In genomic region chr19:34135033-34135370, GRCh38 we compare ENCODE assay signal across 8 cellular contexts. TPM values are rescaled to one million over a fixed set of nuclear protein-coding genes. Genes with fewer than 3 reads are reported as not detected.
DNase-seq lines count a peak whose midpoint lies in the region; ATAC-seq, FAIRE-seq and TF ChIP-seq lines count a peak whose summit lies in the region.

No MANE protein-coding gene starts in this region.

- no peaks in the 10 kb centered on the region for H3K79me2 ChIP-seq in DND-41 (ENCODE audit: insufficient read depth, low read length)
- H3K79me2 ChIP-seq in OCI-LY7 (ENCODE audit: insufficient read depth, low read depth, low read length): no peaks in the 10 kb centered on the region
- no peaks in the 10 kb centered on the region for H3K79me2 ChIP-seq in endothelial cell of umbilical vein (ENCODE audit: control insufficient read depth, insufficient read depth, low read length)

- no peaks in the 10 kb centered on the region for H3K9me1 ChIP-seq in endothelial cell of umbilical vein (replicated peaks; ENCODE audit: control insufficient read depth, extremely low read depth, insufficient read depth, low read length)

- no peaks in the 10 kb centered on the region for H4K20me1 ChIP-seq in DND-41 (ENCODE audit: insufficient read depth, low read length)
- H4K20me1 ChIP-seq in OCI-LY7 (ENCODE audit: insufficient read depth, low read length): no peaks in the 10 kb centered on the region
- H4K20me1 ChIP-seq in endothelial cell of umbilical vein (replicated peaks; ENCODE audit: control insufficient read depth, extremely low read depth, insufficient read depth, low read length): no peaks in the 10 kb centered on the region

- dilution Hi-C loops in endothelial cell of umbilical vein (cut with MboI; ENCODE audit: extremely low pct_ligation_motif_present, low sequenced_read_pairs): no loop called here

- peaks cover under 1% of the 10 kb centered on the region for H3K27me3 Mint-ChIP-seq in osteocyte (ENCODE audit: unreplicated experiment)

- H3K36me3 ChIP-seq in DND-41 (ENCODE audit: insufficient read depth, low read length) (no peaks in the 10 kb centered on the region), OCI-LY7 (ENCODE audit: insufficient read depth, low read length) (no peaks in the 10 kb centered on the region), endothelial cell of umbilical vein (ENCODE audit: control insufficient read depth in 2 of 2, extremely low read depth in 1 of 2, insufficient read depth in 2 of 2, low read length in 2 of 2) (no peaks in the 10 kb centered on the region)

- H3K4me1 Mint-ChIP-seq in osteocyte (ENCODE audit: unreplicated experiment): peaks cover 2% of the 10 kb centered on the region

- DNase-seq in DND-41 (no peak), OCI-LY7 (ENCODE audit: low spot score) (no peak), endothelial cell of umbilical vein (ENCODE audit: low read depth, low spot score) (no peak), osteocyte (ENCODE audit: extremely low spot score, unreplicated experiment) (no peak), NCI-H526 (lab: John Stamatoyannopoulos, UW) (no peak), dermis blood vessel endothelial cell (no peak), SK-N-DZ (ENCODE audit: low spot score) (no peak), D721Med (ENCODE audit: insufficient read length, low spot score) (no peak)

- peak overlapping the region; percentile 86 for H3K9ac ChIP-seq in DND-41 (ENCODE audit: low read depth, low read length)
- peak overlapping the region; percentile 49 for H3K9ac ChIP-seq in endothelial cell of umbilical vein (replicated peaks; ENCODE audit: extremely low read depth, insufficient read depth, low read length)

- no peaks in the 10 kb centered on the region for H3K9me2 ChIP-seq in OCI-LY7 (ENCODE audit: insufficient read depth, low read length)

- H3K9me3 ChIP-seq in DND-41 (ENCODE audit: insufficient read depth, low read length, severe bottlenecking) (no peaks in the 10 kb centered on the region), OCI-LY7 (ENCODE audit: low read length) (no peaks in the 10 kb centered on the region), endothelial cell of umbilical vein (replicated peaks; ENCODE audit: control insufficient read depth, insufficient read depth, low read length) (no peaks in the 10 kb centered on the region)

- no peak for FAIRE-seq in endothelial cell of umbilical vein (lab: Jason Lieb, UNC)
- no peak for FAIRE-seq in D721Med (lab: Jason Lieb, UNC)

- H3K4me1 ChIP-seq in DND-41 (ENCODE audit: insufficient read depth, low read length) (peaks cover 15% of the 10 kb centered on the region), OCI-LY7 (ENCODE audit: insufficient read depth, low read length, poor library complexity, severe bottlenecking) (no peaks in the 10 kb centered on the region), endothelial cell of umbilical vein (ENCODE audit: control insufficient read depth, extremely low read depth, insufficient read depth, low read length) (no peaks in the 10 kb centered on the region)

- no peaks in the 10 kb centered on the region for H3K27me3 ChIP-seq in DND-41 (ENCODE audit: insufficient read depth, low read length, poor library complexity)
- H3K27me3 ChIP-seq in endothelial cell of umbilical vein (ENCODE audit: control insufficient read depth in 2 of 2, insufficient read depth in 2 of 2, low read length in 2 of 2): no peaks in the 10 kb centered on the region

- no peak for TF ChIP-seq POLR2A in endothelial cell of umbilical vein (IDR thresholded peaks at IDR 0.05; ENCODE audit: low read depth, low read length)

- H3K9me3 Mint-ChIP-seq in osteocyte (ENCODE audit: unreplicated experiment): no peaks in the 10 kb centered on the region

- TF ChIP-seq CTCF in DND-41 (IDR thresholded peaks at IDR 0.05; ENCODE audit: borderline replicate concordance, extremely low read depth, low read length, poor library complexity, severe bottlenecking): no peak
- no peak for TF ChIP-seq CTCF in OCI-LY7 (conservative IDR thresholded peaks at IDR 0.05; ENCODE audit: low read length)
- TF ChIP-seq CTCF in endothelial cell of umbilical vein (IDR thresholded peaks at IDR 0.05; ENCODE audit: extremely low read depth in 1 of 2, insufficient read depth in 1 of 2, low read depth in 1 of 2, low read length in 2 of 2): no peak
- TF ChIP-seq CTCF in osteocyte (IDR thresholded peaks at IDR 0.05): no peak
- no peak for TF ChIP-seq CTCF in D721Med (IDR thresholded peaks at IDR 0.05; ENCODE audit: insufficient read depth, missing control alignments)

- intact Hi-C loops in OCI-LY7 (cut with micrococcal nuclease; ENCODE audit: unreplicated experiment) (no loop called here), endothelial cell of umbilical vein (cut with micrococcal nuclease) (no loop called here)

- H2AFZ ChIP-seq in DND-41 (ENCODE audit: low read depth, low read length) (peak overlapping the region; percentile 100), OCI-LY7 (ENCODE audit: low read length) (peak overlapping the region; percentile 99), endothelial cell of umbilical vein (ENCODE audit: low read depth, low read length) (peak overlapping the region; percentile 97)

- H3K4me2 ChIP-seq in DND-41 (ENCODE audit: insufficient read depth, low read length): peak overlapping the region; percentile 97
- peak overlapping the region; percentile 96 for H3K4me2 ChIP-seq in OCI-LY7 (ENCODE audit: low read length)
- peak overlapping the region; percentile 95 for H3K4me2 ChIP-seq in endothelial cell of umbilical vein (ENCODE audit: insufficient read depth, low read length)

- no TSS peak for BruUV-seq in OCI-LY7 (replicated peaks; lab: Mats Ljungman, UMichigan)
- BruUV-seq in endothelial cell of umbilical vein (replicated peaks; lab: Mats Ljungman, UMichigan): no TSS peak

- H3K4me3 Mint-ChIP-seq in osteocyte (ENCODE audit: unreplicated experiment): peak overlapping the region; percentile 88

- ATAC-seq in DND-41 (ENCODE audit: insufficient read depth, low read depth): no peak

- H3K27ac Mint-ChIP-seq in osteocyte (ENCODE audit: unreplicated experiment): peak overlapping the region; percentile 84

- peak overlapping the region; percentile 94; the same call in 1 of the 2 replicates for H3K27ac ChIP-seq in DND-41 (ENCODE audit: low read length)
- peak overlapping the region; percentile 28 for H3K27ac ChIP-seq in OCI-LY7 (ENCODE audit: low read depth, low read length, poor library complexity, severe bottlenecking)
- H3K27ac ChIP-seq in endothelial cell of umbilical vein (ENCODE audit: insufficient read depth, low read depth, low read length): no peak overlapping the region

- CTCF ChIA-PET in OCI-LY7 (lab: Charles Lee; ENCODE audit: unreplicated experiment) (no interaction called here), endothelial cell of umbilical vein (lab: Charles Lee) (interaction anchor here (1.3 to 1.9 kb wide), 2 partner anchors 14 to 15 kb away, joined by 3 to 8 read pairs; no protein-coding TSS in a partner anchor)

- no peaks in the 10 kb centered on the region for H3K36me3 Mint-ChIP-seq in osteocyte (ENCODE audit: unreplicated experiment)

- POLR2A ChIA-PET in OCI-LY7 (lab: Charles Lee) (interaction anchor here (0.7 kb wide), 1 partner anchor 1487 kb away, joined by 4 read pairs; no protein-coding TSS in a partner anchor), endothelial cell of umbilical vein (lab: Charles Lee) (interaction anchor here (0.7 to 0.9 kb wide), 2 partner anchors 37 to 55 kb away, joined by 4 read pairs; no protein-coding TSS in a partner anchor)

- H3K4me3 ChIP-seq in DND-41 (ENCODE audit: low read depth in 1 of 2, low read length in 2 of 2) (peak overlapping the region; percentile 34 to 83; a peak in 3 of 4 replicates), OCI-LY7 (ENCODE audit: low read depth, low read length, poor library complexity, severe bottlenecking) (peak overlapping the region; percentile 86), endothelial cell of umbilical vein (replicated peaks in 1 of 3; ENCODE audit: insufficient read depth in 1 of 3, low read depth in 1 of 3, low read length in 3 of 3) (peak overlapping the region; percentile 57 to 84 (median 66))

TF ChIP-seq in endothelial cell of umbilical vein, 7 proteins besides CTCF, POLR2A, EP300 and RAD21:
- TF ChIP-seq JUN (IDR thresholded peaks at IDR 0.05; ENCODE audit: borderline replicate concordance, insufficient read depth, insufficient read length, low read depth) (no peak), EZH2 (IDR thresholded peaks at IDR 0.05; ENCODE audit: borderline replicate concordance, low read depth, low read length, severe bottlenecking) (no peak), MYC (IDR thresholded peaks at IDR 0.05; ENCODE audit: low read depth, low read length) (no peak), GATA2 (IDR thresholded peaks at IDR 0.05; ENCODE audit: insufficient read depth, insufficient read length, low read depth, low read length) (no peak), FOS (IDR thresholded peaks at IDR 0.05; ENCODE audit: borderline replicate concordance, insufficient read depth, low read length) (no peak), POLR2AphosphoS5 (IDR thresholded peaks at IDR 0.05; ENCODE audit: insufficient read depth, low read depth, low read length) (no peak)
- TF ChIP-seq, protein P1, sequence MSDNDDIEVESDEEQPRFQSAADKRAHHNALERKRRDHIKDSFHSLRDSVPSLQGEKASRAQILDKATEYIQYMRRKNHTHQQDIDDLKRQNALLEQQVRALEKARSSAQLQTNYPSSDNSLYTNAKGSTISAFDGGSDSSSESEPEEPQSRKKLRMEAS (IDR thresholded peaks at IDR 0.05; ENCODE audit: insufficient read depth, insufficient read length): no peak
TF ChIP-seq in endothelial cell of umbilical vein: peak in this region for 0.

RNA-seq across cellular contexts. Expression of gene LSM14A, which starts 37.3 kb away (rescaled TPM):
- 151 and 182 TPM in 2 replicates for total RNA-seq in OCI-LY7 (2014; rRNA removed; shearing (Covaris generic))
- total RNA-seq in OCI-LY7 (2022): 189 and 234 TPM in 2 replicates
- total RNA-seq in endothelial cell of umbilical vein: 114 and 122 TPM in 2 replicates
- polyA plus RNA-seq in endothelial cell of umbilical vein: 96.7 and 99.7 TPM in 2 replicates
- polyA plus RNA-seq in endothelial cell of umbilical vein (2011; cell fraction: cytosol; rRNA removed): 94.2 and 96.4 TPM in 2 replicates
- polyA plus RNA-seq in endothelial cell of umbilical vein (2011; cell fraction: nucleus; rRNA removed): 68.2 and 72.9 TPM in 2 replicates
- polyA plus RNA-seq in endothelial cell of umbilical vein (2012): 91.2 and 105 TPM in 2 replicates
- 296 and 327 TPM in 2 replicates for polyA minus RNA-seq in endothelial cell of umbilical vein
- 117 TPM for polyA minus RNA-seq in endothelial cell of umbilical vein (2011; cell fraction: cytosol; rRNA and poly(A)+ RNA removed)
- 133 and 141 TPM in 2 replicates for polyA minus RNA-seq in endothelial cell of umbilical vein (2011; cell fraction: nucleus; rRNA and poly(A)+ RNA removed)
- total RNA-seq in osteocyte: 97.8 and 111 TPM in 2 replicates
- 62.8 and 99.5 TPM in 2 replicates for total RNA-seq in dermis blood vessel endothelial cell
- polyA plus RNA-seq in SK-N-DZ (2014; cell fraction: cytosol; rRNA removed): 67.5 and 74.4 TPM in 2 replicates
- polyA plus RNA-seq in SK-N-DZ (2014; cell fraction: nucleus; rRNA removed): 25.4 and 29.1 TPM in 2 replicates
